Comparison of ENCODE assay signal across 21 cellular contexts in the genomic region with DNA sequence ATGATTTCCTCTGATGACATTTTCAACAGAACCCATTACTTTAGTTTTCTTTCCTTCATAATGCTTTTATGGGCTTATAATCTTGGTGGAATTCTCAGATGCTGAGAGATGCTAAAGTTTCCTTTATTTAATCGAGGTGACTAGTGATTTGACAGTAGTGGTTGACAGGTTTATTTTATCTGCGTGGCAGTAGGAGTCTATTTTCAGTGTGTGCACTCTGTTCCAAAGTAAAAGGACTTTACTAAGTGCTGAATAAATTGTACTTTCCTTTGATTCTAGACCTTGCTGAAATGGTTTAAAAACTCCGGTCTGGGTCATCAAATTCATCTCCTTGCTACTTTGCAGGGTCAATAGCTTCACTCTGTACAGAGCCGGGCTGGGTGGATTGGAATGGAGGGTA.
"Had no signal": no experiment of that assay in that cellular context is flagged by ENCODE, and none has a peak within 500 bp of the region (broad histone marks: within the 10 kb centered on the region; RNA-seq: fewer than 3 reads in every experiment).

No MANE protein-coding gene starts in this region.

- H3K27me3 Mint-ChIP-seq: IgD-negative memory B cell had no signal

- H3K27me3 ChIP-seq: SJCRH30 had no signal

- H3K4me3 Mint-ChIP-seq: IgD-negative memory B cell had no signal

- H3K36me3 ChIP-seq: SJCRH30 had no signal

- H3K36me3 Mint-ChIP-seq: IgD-negative memory B cell had no signal

- H3K27ac ChIP-seq: KMS-11, SJCRH30 had no signal

- H3K4me1 ChIP-seq: SJCRH30 had no signal

- H3K4me2 ChIP-seq: KMS-11 had no signal

- H3K4me3 ChIP-seq: K562, SJCRH30 had no signal

- H3K9me3 ChIP-seq: SJCRH30 had no signal

- H3K9ac ChIP-seq: KMS-11 had no signal

- DNase-seq: Kasumi-1, MM.1S, NCI-H1092 treated with DMSO at 0.1 percent for 48 hours, NCI-H1436, NCI-H187, NCI-H2029, NCI-H2081 treated with DMSO at 0.1 percent for 48 hours, NCI-H2171, NCI-H226, NCI-H446, NCI-H510A, NCI-H524 treated with DMSO at 0.1 percent for 48 hours, NCI-H69, NCI-H774, RPMI8226, SHP77 treated with DMSO at 0.1 percent for 48 hours, SJCRH30 had no signal

- H3K4me1 Mint-ChIP-seq: IgD-negative memory B cell had no signal

- H3K27ac Mint-ChIP-seq: IgD-negative memory B cell had no signal

- ATAC-seq: HepG2, K562 had no signal
